Comparison of ENCODE assay signal across 8 cellular contexts in the genomic region with DNA sequence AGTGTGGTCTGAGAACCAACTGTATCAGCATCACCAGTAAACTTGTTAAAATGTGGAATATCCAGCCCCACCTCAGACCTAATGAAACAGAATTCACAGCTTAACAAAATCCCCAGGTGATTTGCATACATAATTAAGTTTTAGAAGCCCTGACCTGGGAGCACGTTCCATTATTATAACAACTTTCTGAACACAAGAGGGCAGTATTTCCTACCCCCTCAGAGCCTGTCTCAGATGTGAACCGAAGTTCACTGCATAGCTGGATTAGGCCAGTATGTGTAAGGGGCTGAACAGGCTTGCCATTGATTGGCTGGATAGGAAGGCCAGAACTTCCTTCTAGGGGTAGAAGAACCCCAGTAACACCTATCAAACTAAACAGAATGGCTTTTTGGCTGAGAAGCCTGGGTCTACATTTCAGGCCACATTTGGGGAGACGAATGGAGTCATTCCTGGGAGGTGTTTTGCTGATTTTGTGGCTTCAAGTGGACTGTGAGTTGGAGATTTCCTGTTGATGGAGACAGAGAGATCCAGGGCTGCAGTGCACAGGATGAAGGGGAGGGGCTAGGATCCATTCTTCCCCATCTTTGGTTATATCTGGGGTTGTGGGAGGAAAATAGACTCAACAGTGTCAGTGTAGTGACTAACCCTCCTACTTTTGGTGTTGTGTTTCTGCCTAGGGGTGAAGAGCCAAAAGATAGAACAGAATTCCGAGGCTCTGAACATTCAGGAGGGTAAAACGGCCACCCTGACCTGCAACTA.
DNase-seq lines count a peak whose midpoint lies in the region; FAIRE-seq and TF ChIP-seq lines count a peak whose summit lies in the region.
"Had no signal": no experiment of that assay in that cellular context is flagged by ENCODE, and none has a peak within 500 bp of the region (broad histone marks: within the 10 kb centered on the region; RNA-seq: fewer than 3 reads in every experiment).

No MANE protein-coding gene starts in this region.

- H3K4me3 ChIP-seq in GM06990 (replicated peaks; ENCODE audit: low read depth, low read length) (no peak overlapping the region), HFF-Myc (replicated peaks; ENCODE audit: low read depth, low read length) (no peak overlapping the region), epithelial cell of esophagus (ENCODE audit: low read length) (no peak overlapping the region), small intestine (ENCODE audit: low read depth in 1 of 2, low read length in 2 of 2) (no peak overlapping the region), tibial nerve (no peak overlapping the region)

- DNase-seq in GM06990 (ENCODE audit: extremely low read depth, insufficient read length) (no peak), HFF-Myc (ENCODE audit: extremely low read depth, low read depth) (no peak), SHP77 treated with DMSO at 0.1 percent for 48 hours (lab: John Stamatoyannopoulos, UW) (peak; percentile 22), epithelial cell of esophagus (ENCODE audit: low read depth) (peak; percentile 60), small intestine (peak; percentile 20), tibial nerve (ENCODE audit: low spot score in 2 of 2) (no peak)
- DNase-seq in effector CD8-positive, alpha-beta T cell (lab: John Stamatoyannopoulos, UW) = no peak

- TF ChIP-seq POLR2A in tibial nerve (IDR thresholded peaks at IDR 0.05) = no peak

- H3K36me3 ChIP-seq in GM06990 (ENCODE audit: control insufficient read depth, insufficient read depth, low read length) (no peaks in the 10 kb centered on the region), small intestine (ENCODE audit: control insufficient read depth in 2 of 2, insufficient read depth in 2 of 2, low read length in 2 of 2) (no peaks in the 10 kb centered on the region), tibial nerve (no peaks in the 10 kb centered on the region)
- H3K36me3 ChIP-seq: neutrophil had no signal

- WGBS in small intestine, 3 donors = 40 to 50% (median 44%) methylated on average over 5 of the region's 5 CpGs
- WGBS in tibial nerve, 2 donors = 50 to 60% methylated on average over 5 of the region's 5 CpGs

- no peaks in the 10 kb centered on the region for H3K4me1 ChIP-seq in small intestine (ENCODE audit: control insufficient read depth in 2 of 2, insufficient read depth in 1 of 2, low read depth in 1 of 2, low read length in 1 of 2)
- no peaks in the 10 kb centered on the region for H3K4me1 ChIP-seq in tibial nerve

- TF ChIP-seq CTCF in GM06990 (IDR thresholded peaks at IDR 0.05; ENCODE audit: insufficient read depth, low read length, poor library complexity, severe bottlenecking) (peak; percentile 47), HFF-Myc (IDR thresholded peaks at IDR 0.05; ENCODE audit: low read depth, low read length, missing control alignments) (peak; percentile 22), epithelial cell of esophagus (IDR thresholded peaks at IDR 0.05; ENCODE audit: insufficient read depth, low read depth, low read length, missing control alignments) (peak; percentile 63), tibial nerve (IDR thresholded peaks at IDR 0.05) (peak in 2 of 5 experiments; percentile 14 to 18)

- H3K27ac ChIP-seq in small intestine (ENCODE audit: low read depth in 1 of 2, low read length in 1 of 2) (no peak overlapping the region), tibial nerve (no peak overlapping the region)
- H3K27ac ChIP-seq: neutrophil had no signal

- no peak for FAIRE-seq in small intestine (lab: Jason Lieb, UNC)

- TF ChIP-seq EP300 in tibial nerve (IDR thresholded peaks at IDR 0.05) = no peak

- H3K9me3 ChIP-seq in small intestine (ENCODE audit: control insufficient read depth, low read depth) (no peaks in the 10 kb centered on the region), tibial nerve (no peaks in the 10 kb centered on the region)
- H3K9me3 ChIP-seq: neutrophil had no signal

- H3K27me3 ChIP-seq in GM06990 (replicated peaks; ENCODE audit: control insufficient read depth, insufficient read depth, low read length) (no peaks in the 10 kb centered on the region), small intestine (ENCODE audit: control insufficient read depth in 2 of 2, insufficient read depth in 2 of 2, low read length in 2 of 2) (no peaks in the 10 kb centered on the region), tibial nerve (no peaks in the 10 kb centered on the region)

Comparison
In these comparisons a context has a peak if more than half of its experiments do, and no peak if none do; other contexts are left out.
1. DNase-seq: peak in SHP77 treated with DMSO at 0.1 percent for 48 hours (single experiment), epithelial cell of esophagus (single experiment) and small intestine (single experiment); none in GM06990 (single experiment), HFF-Myc (single experiment), effector CD8-positive, alpha-beta T cell (single experiment) and tibial nerve (0 of 2).